Comparison of ENCODE assay signal across 17 cellular contexts in the genomic region with DNA sequence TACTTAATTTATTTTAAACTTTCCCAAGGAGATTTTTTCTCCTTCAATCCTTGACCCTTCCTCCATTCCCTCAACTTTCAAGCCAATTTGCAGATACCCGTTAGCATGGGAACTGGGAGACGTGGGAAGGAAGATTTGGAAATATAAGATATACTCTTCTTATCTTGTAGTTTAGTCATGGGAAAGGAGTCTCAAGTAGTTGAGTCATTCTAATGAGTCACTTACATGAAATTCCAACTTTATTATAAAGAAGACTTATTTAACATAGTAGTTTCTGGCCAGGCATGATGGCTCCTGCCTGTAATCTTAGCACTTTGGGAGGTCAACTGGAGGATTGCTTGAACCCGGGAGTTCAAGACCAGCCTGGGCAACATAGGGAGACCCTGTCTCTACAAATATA.
DNase-seq lines count a peak whose midpoint lies in the region; ATAC-seq, FAIRE-seq and TF ChIP-seq lines count a peak whose summit lies in the region.
"Had no signal": no experiment of that assay in that cellular context is flagged by ENCODE, and none has a peak within 500 bp of the region (broad histone marks: within the 10 kb centered on the region; RNA-seq: fewer than 3 reads in every experiment).

No MANE protein-coding gene starts in this region.

- no peak for FAIRE-seq in GM19239 (lab: Jason Lieb, UNC)
- FAIRE-seq: pancreas had no signal

- no peak overlapping the region for H3K27ac Mint-ChIP-seq in T-helper 17 cell
- H3K27ac Mint-ChIP-seq: WTC11 had no signal

- CTCF ChIA-PET in RWPE1 (lab: Yijun Ruan, JAX): no interaction called here

- peak overlapping the region; percentile 63 for H3K27ac ChIP-seq in RWPE1
- H3K27ac ChIP-seq: ascending aorta, pancreas had no signal

- H3K4me1 Mint-ChIP-seq in T-helper 17 cell: no peaks in the 10 kb centered on the region

- POLR2A ChIA-PET in RWPE1 (lab: Yijun Ruan, JAX; ENCODE audit: low non-redundant PET): no interaction called here

- DNase-seq in GM03348 (ENCODE audit: low spot score) (peak; percentile 81), RWPE1 (ENCODE audit: low spot score) (peak; percentile 77), fibroblast of peridontal ligament (ENCODE audit: extremely low read depth) (peak; percentile 85), renal cortical epithelial cell (ENCODE audit: low read depth) (peak; percentile 88), GM19239 (ENCODE audit: insufficient read length, low spot score) (no peak), T-helper 17 cell (no peak), middle frontal gyrus (ENCODE audit: extremely low spot score, low spot score) (no peak)
- DNase-seq in stimulated activated CD4-positive, alpha-beta T cell treated with anti-CD3 and anti-CD28 coated beads, Interleukin-4, amount 100 ng/mL, for 1 hour: no peak
- DNase-seq: activated CD8-positive, alpha-beta memory T cell treated with anti-CD3 and anti-CD28 coated beads, Interleukin-2, amount 50 U/mL, for 48 hours; left cardiac atrium; NCI-H446 treated with DMSO at 0.1 percent for 48 hours; pancreas; Right ventricle myocardium superior; stimulated activated CD4-positive, alpha-beta T cell treated with anti-CD3 and anti-CD28 coated beads, Interleukin-4, amount 100 ng/mL, for 24 hours; stimulated activated naive CD8-positive, alpha-beta T cell treated with anti-CD3 and anti-CD28 coated beads, Interleukin-15, Interleukin-2, amounts not matched to agents 100 U/mL and 50 U/mL, for 24 hours had no signal

- no peak overlapping the region for H3K4me3 Mint-ChIP-seq in T-helper 17 cell
- H3K4me3 Mint-ChIP-seq: WTC11 had no signal

- ATAC-seq in T-helper 17 cell: no peak
- ATAC-seq: pancreas; stimulated activated naive CD8-positive, alpha-beta T cell treated with anti-CD3 and anti-CD28 coated beads, Interleukin-15, Interleukin-2, amounts not matched to agents 100 U/mL and 50 U/mL, for 24 hours; WTC11 had no signal

- no peaks in the 10 kb centered on the region for H3K36me3 Mint-ChIP-seq in T-helper 17 cell (ENCODE audit: low read depth)

- H3K27me3 Mint-ChIP-seq in T-helper 17 cell: no peaks in the 10 kb centered on the region

- TF ChIP-seq CTCF in RWPE1 (conservative IDR thresholded peaks at IDR 0.05; ENCODE audit: low read depth): no peak

- no peaks in the 10 kb centered on the region for H3K9me3 ChIP-seq in T-helper 17 cell (ENCODE audit: control insufficient read depth, low read length, poor library complexity, severe bottlenecking)
- H3K9me3 ChIP-seq: pancreas had no signal

Comparison
In these comparisons a context has a peak if more than half of its experiments do, and no peak if none do; other contexts are left out.
1. DNase-seq: peak in GM03348 (single experiment), RWPE1 (single experiment), fibroblast of peridontal ligament (single experiment) and renal cortical epithelial cell (single experiment); none in GM19239 (single experiment), stimulated activated CD4-positive, alpha-beta T cell treated with anti-CD3 and anti-CD28 coated beads, Interleukin-4, amount 100 ng/mL, for 1 hour (single experiment), T-helper 17 cell (0 of 3) and middle frontal gyrus (single experiment).